ENCODE assay signal across 16 cellular contexts in genomic region chr15:34279341-34279740, GRCh38. TPM values are rescaled to one million over a fixed set of nuclear protein-coding genes. Genes with fewer than 3 reads are reported as not detected.
A peak's percentile ranks its signal among the peaks of the same experiment; 100 is the strongest.
DNase-seq lines count a peak whose midpoint lies in the region; ATAC-seq and TF ChIP-seq lines count a peak whose summit lies in the region.
"Had no signal": no experiment of that assay in that cellular context is flagged by ENCODE, and none has a peak within 500 bp of the region (broad histone marks: within the 10 kb centered on the region; RNA-seq: fewer than 3 reads in every experiment).

No MANE protein-coding gene starts in this region.

- intact Hi-C loops in heart left ventricle (cut with DNase I) (loop anchor here in 2 of 10 donors (5.0 to 10.0 kb wide), 2 partner anchors 38 to 45 kb away; no protein-coding TSS in a partner anchor), cardiac septum (cut with DNase I) (no loop called here), PC-9 (cut with micrococcal nuclease; ENCODE audit: unreplicated experiment) (no loop called here)

- BruUV-seq in PC-9 (replicated peaks; lab: Mats Ljungman, UMichigan) = no TSS peak

- DNase-seq in heart left ventricle = no peak
- no peak for DNase-seq in cardiac septum (ENCODE audit: low spot score)
- DNase-seq in PC-9 = no peak
- DNase-seq in fibroblast of pulmonary artery (ENCODE audit: low read depth) = peak; percentile 50
- no peak for DNase-seq in activated CD8-positive, alpha-beta memory T cell treated with anti-CD3 and anti-CD28 coated beads, Interleukin-2, amount 10 ng/mL, durations not matched to agents 7 days and 5 days
- DNase-seq: CD4-positive, alpha-beta memory T cell; DMS79 treated with DMSO at 0.1 percent for 48 hours; HFFc6; KBM-7; NCI-H1048; NCI-H2227 treated with DMSO at 0.1 percent for 48 hours; NCI-H526 treated with DMSO at 0.1 percent for 48 hours; SHP77 had no signal

- no peak for TF ChIP-seq POLR2A in heart left ventricle (IDR thresholded peaks at IDR 0.05)

- ATAC-seq in heart left ventricle = peak in 3 of 4 donors; percentile 71 to 82 (median 75)
- no peak for ATAC-seq in activated CD8-positive, alpha-beta memory T cell treated with anti-CD3 and anti-CD28 coated beads, Interleukin-2, amount 10 ng/mL, durations not matched to agents 7 days and 5 days
- ATAC-seq in stimulated activated memory B cell treated with anti-CD40 and anti-IgM and Interleukin-4, amounts not matched to agents 10 μg/mL and 1 μg/mL and 100 μg/mL, for 72 hours = no peak
- no peak for ATAC-seq in GM18519 (IDR thresholded peaks at IDR 0.05; ENCODE audit: low FRiP score, unreplicated experiment)

- peaks cover 9% of the 10 kb centered on the region for H3K36me3 Mint-ChIP-seq in activated CD8-positive, alpha-beta memory T cell treated with anti-CD3 and anti-CD28 coated beads, Interleukin-2, amount 10 ng/mL, durations not matched to agents 7 days and 5 days
- peaks cover 19% of the 10 kb centered on the region for H3K36me3 Mint-ChIP-seq in stimulated activated memory B cell treated with anti-CD40 and anti-IgM and Interleukin-4, amounts not matched to agents 10 μg/mL and 1 μg/mL and 100 μg/mL, for 72 hours

- no peak overlapping the region for H3K4me2 ChIP-seq in PC-9

- 0 out of 2 replicates have a peak, but pooled peaks cover 6% of the 10 kb centered on the region for H3F3A ChIP-seq in PC-9 (ENCODE audit: insufficient read depth, low read depth)

- H3K27ac Mint-ChIP-seq in activated CD8-positive, alpha-beta memory T cell treated with anti-CD3 and anti-CD28 coated beads, Interleukin-2, amount 10 ng/mL, durations not matched to agents 7 days and 5 days = no peak overlapping the region
- H3K27ac Mint-ChIP-seq in stimulated activated memory B cell treated with anti-CD40 and anti-IgM and Interleukin-4, amounts not matched to agents 10 μg/mL and 1 μg/mL and 100 μg/mL, for 72 hours = no peak overlapping the region
- H3K27ac Mint-ChIP-seq: CD4-positive, alpha-beta memory T cell; HFFc6 had no signal

- WGBS in heart left ventricle, 4 donors = 56 to 77% (median 61%) methylated on average over 2 of the region's 2 CpGs

- no peaks in the 10 kb centered on the region for H3K9me3 Mint-ChIP-seq in activated CD8-positive, alpha-beta memory T cell treated with anti-CD3 and anti-CD28 coated beads, Interleukin-2, amount 10 ng/mL, durations not matched to agents 7 days and 5 days (ENCODE audit: low read depth)
- H3K9me3 Mint-ChIP-seq in stimulated activated memory B cell treated with anti-CD40 and anti-IgM and Interleukin-4, amounts not matched to agents 10 μg/mL and 1 μg/mL and 100 μg/mL, for 72 hours = peaks cover 4% of the 10 kb centered on the region
- H3K9me3 Mint-ChIP-seq: CD4-positive, alpha-beta memory T cell; HFFc6 had no signal

- no peak overlapping the region for H3K4me3 Mint-ChIP-seq in activated CD8-positive, alpha-beta memory T cell treated with anti-CD3 and anti-CD28 coated beads, Interleukin-2, amount 10 ng/mL, durations not matched to agents 7 days and 5 days
- H3K4me3 Mint-ChIP-seq in stimulated activated memory B cell treated with anti-CD40 and anti-IgM and Interleukin-4, amounts not matched to agents 10 μg/mL and 1 μg/mL and 100 μg/mL, for 72 hours = no peak overlapping the region
- H3K4me3 Mint-ChIP-seq: CD4-positive, alpha-beta memory T cell; HFFc6 had no signal

- H3K27me3 Mint-ChIP-seq in activated CD8-positive, alpha-beta memory T cell treated with anti-CD3 and anti-CD28 coated beads, Interleukin-2, amount 10 ng/mL, durations not matched to agents 7 days and 5 days = no peaks in the 10 kb centered on the region
- no peaks in the 10 kb centered on the region for H3K27me3 Mint-ChIP-seq in stimulated activated memory B cell treated with anti-CD40 and anti-IgM and Interleukin-4, amounts not matched to agents 10 μg/mL and 1 μg/mL and 100 μg/mL, for 72 hours
- H3K27me3 Mint-ChIP-seq: CD4-positive, alpha-beta memory T cell had no signal

- H3K36me3 ChIP-seq in heart left ventricle (peaks cover 0 to 4% (median 0%) of the 10 kb centered on the region in 9 donors), PC-9 (ENCODE audit: low read depth) (no peaks in the 10 kb centered on the region)

- H3K27me3 ChIP-seq in heart left ventricle (no peaks in the 10 kb centered on the region), PC-9 (ENCODE audit: insufficient read depth, low read depth) (no peaks in the 10 kb centered on the region)

- CTCF ChIA-PET in PC-9 (lab: Charles Lee) = no interaction called here
- CTCF ChIA-PET in activated CD8-positive, alpha-beta memory T cell treated with anti-CD3 and anti-CD28 coated beads, Interleukin-2, amount 10 ng/mL, durations not matched to agents 7 days and 5 days (lab: Charles Lee) = no interaction called here

- H2AFZ ChIP-seq in PC-9 = no peak overlapping the region

- POLR2A ChIA-PET in PC-9 (lab: Charles Lee; ENCODE audit: unreplicated experiment) = no interaction called here

- H3K9me2 ChIP-seq in PC-9 (ENCODE audit: insufficient read depth) = no peaks in the 10 kb centered on the region

- no peaks in the 10 kb centered on the region for H4K20me1 ChIP-seq in PC-9 (ENCODE audit: insufficient read depth)

- H3K9me3 ChIP-seq in heart left ventricle (no peaks in the 10 kb centered on the region), PC-9 (ENCODE audit: insufficient read depth, low read depth) (no peaks in the 10 kb centered on the region)

- no peaks in the 10 kb centered on the region for H3K79me2 ChIP-seq in PC-9 (ENCODE audit: low read depth)

- peak overlapping the region in 5 of 12 donors; percentile 6 to 57 (median 30) for H3K27ac ChIP-seq in heart left ventricle
- 0 out of 2 replicates have a peak overlapping the region, but pooled peaks have one; percentile 19 for H3K27ac ChIP-seq in PC-9
- H3K27ac ChIP-seq: HL-60 had no signal

- H3K4me3 ChIP-seq in heart left ventricle = no peak overlapping the region
- no peak overlapping the region for H3K4me3 ChIP-seq in PC-9
- H3K4me3 ChIP-seq in fibroblast of pulmonary artery (replicated peaks; ENCODE audit: low read depth, low read length) = no peak overlapping the region

- peaks cover 2% of the 10 kb centered on the region for H3K4me1 Mint-ChIP-seq in activated CD8-positive, alpha-beta memory T cell treated with anti-CD3 and anti-CD28 coated beads, Interleukin-2, amount 10 ng/mL, durations not matched to agents 7 days and 5 days
- H3K4me1 Mint-ChIP-seq in stimulated activated memory B cell treated with anti-CD40 and anti-IgM and Interleukin-4, amounts not matched to agents 10 μg/mL and 1 μg/mL and 100 μg/mL, for 72 hours = peaks cover 10% of the 10 kb centered on the region

- H3K4me1 ChIP-seq in heart left ventricle = peaks cover 0 to 14% (median 0%) of the 10 kb centered on the region in 12 donors
- peaks cover 28% of the 10 kb centered on the region for H3K4me1 ChIP-seq in PC-9 (replicated peaks; ENCODE audit: insufficient read depth)

- TF ChIP-seq CTCF in heart left ventricle (IDR thresholded peaks at IDR 0.05) (no peak), PC-9 (conservative IDR thresholded peaks at IDR 0.05) (no peak), fibroblast of pulmonary artery (IDR thresholded peaks at IDR 0.05; ENCODE audit: low read length, missing control alignments) (no peak)

RNA-seq across cellular contexts. Expression of gene EMC4, which starts 54.5 kb away (rescaled TPM):
- 100 to 1,000 TPM in 2 of 9 donors, 10 to 100 TPM in 7; 65.1 to 159 (median 85.5) TPM for total RNA-seq in heart left ventricle
- 100 to 1,000 TPM; 160 to 163 TPM for polyA plus RNA-seq in heart left ventricle
- total RNA-seq in cardiac septum = 70.8 TPM
- total RNA-seq in PC-9 (2021) = 112 and 114 TPM in 2 replicates
- 10 to 100 TPM; 89.2 to 97.2 TPM for total RNA-seq in activated CD8-positive, alpha-beta memory T cell treated with anti-CD3 and anti-CD28 coated beads, Interleukin-2, amount 10 ng/mL, durations not matched to agents 7 days and 5 days

RNA-seq across cellular contexts. Expression of gene SLC12A6, which starts 58.2 kb away (rescaled TPM):
- total RNA-seq in heart left ventricle (10 to 100 TPM; 17.3 to 35.1 (median 24.9) TPM), cardiac septum (18.2 TPM), PC-9 (2021) (27.5 and 28.3 TPM in 2 replicates)
- 1 to 10 TPM; 6.1 to 7.0 TPM for polyA plus RNA-seq in heart left ventricle
- total RNA-seq in activated CD8-positive, alpha-beta memory T cell treated with anti-CD3 and anti-CD28 coated beads, Interleukin-2, amount 10 ng/mL, durations not matched to agents 7 days and 5 days = 10 to 100 TPM; 28.2 to 55.2 TPM

Comparison
In these comparisons a context has a peak if more than half of its experiments do, and no peak if none do; other contexts are left out.
1. ATAC-seq: peak in heart left ventricle (3 of 4); none in activated CD8-positive, alpha-beta memory T cell treated with anti-CD3 and anti-CD28 coated beads, Interleukin-2, amount 10 ng/mL, durations not matched to agents 7 days and 5 days (single experiment), stimulated activated memory B cell treated with anti-CD40 and anti-IgM and Interleukin-4, amounts not matched to agents 10 μg/mL and 1 μg/mL and 100 μg/mL, for 72 hours (single experiment) and GM18519 (single experiment).